In the genomic region with DNA sequence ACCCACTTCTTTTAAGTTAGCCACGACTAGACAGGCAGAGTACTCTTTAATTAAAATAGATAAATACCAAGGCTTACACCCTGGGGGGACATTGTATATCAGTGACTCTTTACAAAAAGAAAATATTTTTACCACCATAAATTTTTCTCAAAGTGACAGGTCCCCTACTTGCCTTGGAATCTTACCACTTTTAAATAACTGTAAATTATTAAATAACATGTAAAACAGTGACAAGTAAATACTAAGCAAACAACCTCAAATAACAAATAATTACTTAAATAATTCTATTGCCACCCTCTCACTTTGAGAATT, we compare ENCODE assay signal across 16 cellular contexts.
DNase-seq lines count a peak whose midpoint lies in the region; ATAC-seq, FAIRE-seq and TF ChIP-seq lines count a peak whose summit lies in the region.
"Had no signal": no experiment of that assay in that cellular context is flagged by ENCODE, and none has a peak within 500 bp of the region (broad histone marks: within the 10 kb centered on the region; RNA-seq: fewer than 3 reads in every experiment).

No MANE protein-coding gene starts in this region.

- intact Hi-C loops in thyroid gland (cut with DNase I), result no loop called here

- no peaks in the 10 kb centered on the region for H3K4me1 Mint-ChIP-seq in stimulated activated naive CD8-positive, alpha-beta T cell treated with anti-CD3 and anti-CD28 coated beads, Interleukin-15, amount 100 ng/mL, for 72 hours
- H3K4me1 Mint-ChIP-seq: CD14-positive monocyte had no signal

- H3K9me3 Mint-ChIP-seq in stimulated activated naive CD8-positive, alpha-beta T cell treated with anti-CD3 and anti-CD28 coated beads, Interleukin-15, amount 100 ng/mL, for 72 hours, result no peaks in the 10 kb centered on the region
- H3K9me3 Mint-ChIP-seq: WTC11 had no signal

- H3K27me3 ChIP-seq in RWPE2 (ENCODE audit: insufficient read depth, poor library complexity, severe bottlenecking) (no peaks in the 10 kb centered on the region), thyroid gland (no peaks in the 10 kb centered on the region)
- H3K27me3 ChIP-seq: testis had no signal

- DNase-seq in RWPE2 (ENCODE audit: low spot score) (no peak), coronary artery (ENCODE audit: low spot score) (no peak), thyroid gland (no peak), NCI-H2196 (lab: John Stamatoyannopoulos, UW; ENCODE audit: unreplicated experiment) (no peak), RCC 7860 (ENCODE audit: low spot score) (no peak)
- DNase-seq in stimulated activated naive CD8-positive, alpha-beta T cell treated with anti-CD3 and anti-CD28 coated beads, Interleukin-15, amount 100 ng/mL, for 72 hours, result no peak
- DNase-seq: activated CD8-positive, alpha-beta memory T cell treated with anti-CD3 and anti-CD28 coated beads, Interleukin-2, amount 10 ng/mL, durations not matched to agents 7 days and 5 days; activated gamma-delta T cell treated with Interleukin-2 at 50 U/mL for 16 hours; glutamatergic neuron; NCI-H1930; NCI-H524 treated with DMSO at 0.1 percent for 48 hours; T-helper 1 cell; testis had no signal

- H3K9me3 ChIP-seq in RWPE2 (ENCODE audit: severe bottlenecking) (no peaks in the 10 kb centered on the region), mesodermal cell (ENCODE audit: control insufficient read depth, low read length) (no peaks in the 10 kb centered on the region), thyroid gland (no peaks in the 10 kb centered on the region)
- H3K9me3 ChIP-seq: testis had no signal

- WGBS in mesodermal cell (ENCODE audit: insufficient coverage in 2 of 2), 2 experiments, result no CpG with 5 or more reads among the region's 1 CpG
- WGBS in thyroid gland, 2 donors, result 15 to 34% methylated on average over 1 of the region's 1 CpG

- H3K27me3 Mint-ChIP-seq in stimulated activated naive CD8-positive, alpha-beta T cell treated with anti-CD3 and anti-CD28 coated beads, Interleukin-15, amount 100 ng/mL, for 72 hours, result peaks cover 36% of the 10 kb centered on the region

- peak overlapping the region; percentile 90 for H3K27ac ChIP-seq in RWPE2 (ENCODE audit: poor library complexity, severe bottlenecking)
- peak overlapping the region; percentile 36 to 49 for H3K27ac ChIP-seq in coronary artery
- peak overlapping the region; percentile 94 for H3K27ac ChIP-seq in mesodermal cell (ENCODE audit: low read depth, low read length, severe bottlenecking)
- peak overlapping the region; percentile 92 to 97 (median 96) for H3K27ac ChIP-seq in thyroid gland
- H3K27ac ChIP-seq: testis had no signal

- no peak for FAIRE-seq in RCC 7860 (lab: Jason Lieb, UNC)

- TF ChIP-seq POLR2A in thyroid gland (IDR thresholded peaks at IDR 0.05), result no peak

- no peak overlapping the region for H3K27ac Mint-ChIP-seq in stimulated activated naive CD8-positive, alpha-beta T cell treated with anti-CD3 and anti-CD28 coated beads, Interleukin-15, amount 100 ng/mL, for 72 hours
- H3K27ac Mint-ChIP-seq: activated CD8-positive, alpha-beta memory T cell treated with anti-CD3 and anti-CD28 coated beads, Interleukin-2, amount 10 ng/mL, durations not matched to agents 7 days and 5 days; CD14-positive monocyte had no signal

- H3K36me3 ChIP-seq in RWPE2 (ENCODE audit: low read depth), result peaks cover 8% of the 10 kb centered on the region
- H3K36me3 ChIP-seq in mesodermal cell (ENCODE audit: control insufficient read depth, insufficient read depth, low read length), result peaks cover 30% of the 10 kb centered on the region
- no peaks in the 10 kb centered on the region for H3K36me3 ChIP-seq in thyroid gland

- peaks cover 54% of the 10 kb centered on the region for H3K4me1 ChIP-seq in RWPE2 (ENCODE audit: insufficient read depth, poor library complexity, severe bottlenecking)
- peaks cover 56% of the 10 kb centered on the region for H3K4me1 ChIP-seq in mesodermal cell (ENCODE audit: control insufficient read depth, insufficient read depth, low read length, poor library complexity, severe bottlenecking)
- peaks cover 46 to 60% of the 10 kb centered on the region in 2 donors for H3K4me1 ChIP-seq in thyroid gland
- H3K4me1 ChIP-seq: testis had no signal

- no peak overlapping the region for H3K4me3 ChIP-seq in RWPE2 (ENCODE audit: severe bottlenecking)
- no peak overlapping the region for H3K4me3 ChIP-seq in coronary artery
- H3K4me3 ChIP-seq in mesodermal cell (ENCODE audit: extremely low read depth, insufficient read depth, low read length, poor library complexity, severe bottlenecking), result no peak overlapping the region
- H3K4me3 ChIP-seq in thyroid gland (replicated peaks in 1 of 3), result no peak overlapping the region
- H3K4me3 ChIP-seq: testis had no signal

- TF ChIP-seq CTCF in RWPE2 (IDR thresholded peaks at IDR 0.05; ENCODE audit: poor library complexity, severe bottlenecking) (no peak), coronary artery (IDR thresholded peaks at IDR 0.05) (no peak), thyroid gland (IDR thresholded peaks at IDR 0.05) (no peak)

- no peak for ATAC-seq in RWPE2 (ENCODE audit: low read depth)
- no peak for ATAC-seq in stimulated activated naive CD8-positive, alpha-beta T cell treated with anti-CD3 and anti-CD28 coated beads, Interleukin-15, amount 100 ng/mL, for 72 hours
- ATAC-seq: activated CD8-positive, alpha-beta memory T cell treated with anti-CD3 and anti-CD28 coated beads, Interleukin-2, amount 10 ng/mL, durations not matched to agents 7 days and 5 days had no signal

- H3K4me3 Mint-ChIP-seq in stimulated activated naive CD8-positive, alpha-beta T cell treated with anti-CD3 and anti-CD28 coated beads, Interleukin-15, amount 100 ng/mL, for 72 hours, result no peak overlapping the region
- H3K4me3 Mint-ChIP-seq: activated CD8-positive, alpha-beta memory T cell treated with anti-CD3 and anti-CD28 coated beads, Interleukin-2, amount 10 ng/mL, durations not matched to agents 7 days and 5 days; CD14-positive monocyte had no signal

Comparison
In these comparisons a context has a peak if more than half of its experiments do, and no peak if none do; other contexts are left out.
1. H3K27ac ChIP-seq: peak in every context shown above with its lines; median percentile 96 in thyroid gland; 94 in mesodermal cell; 90 in RWPE2; 42 in coronary artery.